ENCODE assay signal across 13 cellular contexts in genomic region chr9:6226696-6227095, GRCh38. TPM values are rescaled to one million over a fixed set of nuclear protein-coding genes. Genes with fewer than 3 reads are reported as not detected.
DNase-seq lines count a peak whose midpoint lies in the region; ATAC-seq and TF ChIP-seq lines count a peak whose summit lies in the region.
"Had no signal": no experiment of that assay in that cellular context is flagged by ENCODE, and none has a peak within 500 bp of the region (broad histone marks: within the 10 kb centered on the region; RNA-seq: fewer than 3 reads in every experiment).

No MANE protein-coding gene starts in this region.

- H3K36me3 ChIP-seq in breast epithelium = no peaks in the 10 kb centered on the region

- CTCF ChIA-PET in MCF 10A (lab: Yijun Ruan, JAX) = no interaction called here

- TF ChIP-seq POLR2A in breast epithelium (IDR thresholded peaks at IDR 0.05) = no peak

- TF ChIP-seq CTCF in MCF 10A (IDR thresholded peaks at IDR 0.05; ENCODE audit: unreplicated experiment) (no peak), breast epithelium (IDR thresholded peaks at IDR 0.05) (no peak), cardiac fibroblast (IDR thresholded peaks at IDR 0.05; ENCODE audit: low read depth, low read length) (no peak)

- POLR2A ChIA-PET in MCF 10A (lab: Yijun Ruan, JAX) = interaction anchor here (1.5 to 3.0 kb wide), 4 partner anchors 9 to 46 kb away, joined by 3 to 11 read pairs (median 6); partner anchors contain the start of gene IL33

- H3K36me3 Mint-ChIP-seq in MCF 10A (ENCODE audit: insufficient read depth, unreplicated experiment) = no peaks in the 10 kb centered on the region
- H3K36me3 Mint-ChIP-seq: activated naive CD8-positive, alpha-beta T cell treated with anti-CD3 and anti-CD28 coated beads, Interleukin-2, amount 10 ng/mL, durations not matched to agents 7 days and 5 days had no signal

- no peaks in the 10 kb centered on the region for H3K27me3 ChIP-seq in breast epithelium

- H3K4me3 ChIP-seq in breast epithelium (no peak overlapping the region), cardiac fibroblast (replicated peaks in 1 of 2; ENCODE audit: low read depth in 2 of 2, low read length in 2 of 2) (no peak overlapping the region)

- peak; percentile 59 for DNase-seq in MCF 10A (ENCODE audit: unreplicated experiment)
- no peak for DNase-seq in breast epithelium (ENCODE audit: low spot score in 2 of 2)
- peak; percentile 62 to 87 for DNase-seq in cardiac fibroblast (ENCODE audit: low read depth in 2 of 2)
- peak; percentile 75 for DNase-seq in iris pigment epithelial cell (ENCODE audit: low read depth)
- DNase-seq in LoVo (ENCODE audit: low spot score) = no peak
- no peak for DNase-seq in stimulated activated naive CD4-positive, alpha-beta T cell (lab: John Stamatoyannopoulos, UW)
- no peak for DNase-seq in activated CD8-positive, alpha-beta memory T cell treated with anti-CD3 and anti-CD28 coated beads, Interleukin-2, amount 50 U/mL, for 4 hours
- DNase-seq: activated CD4-positive, CD25-positive, alpha-beta regulatory T cell; activated naive CD8-positive, alpha-beta T cell treated with anti-CD3 and anti-CD28 coated beads, Interleukin-2, amount 10 ng/mL, durations not matched to agents 7 days and 5 days; stimulated activated CD4-positive, alpha-beta T cell treated with anti-CD3 and anti-CD28 coated beads, Interleukin-12 subunit alpha, Interleukin-12 subunit beta, amount 100 ng/mL, for 4 hours; SW 1271 had no signal

- peaks cover 13% of the 10 kb centered on the region for H3K4me1 Mint-ChIP-seq in MCF 10A (ENCODE audit: insufficient read depth, unreplicated experiment)
- H3K4me1 Mint-ChIP-seq: activated naive CD8-positive, alpha-beta T cell treated with anti-CD3 and anti-CD28 coated beads, Interleukin-2, amount 10 ng/mL, durations not matched to agents 7 days and 5 days had no signal

- no peaks in the 10 kb centered on the region for H3K27me3 Mint-ChIP-seq in MCF 10A (ENCODE audit: insufficient read depth, unreplicated experiment)

- no TSS peak for BruUV-seq in MCF 10A (replicated peaks; lab: Mats Ljungman, UMichigan)

- H3K4me3 Mint-ChIP-seq in MCF 10A (ENCODE audit: unreplicated experiment) = no peak overlapping the region
- H3K4me3 Mint-ChIP-seq: activated naive CD8-positive, alpha-beta T cell treated with anti-CD3 and anti-CD28 coated beads, Interleukin-2, amount 10 ng/mL, durations not matched to agents 7 days and 5 days had no signal

- no peaks in the 10 kb centered on the region for H3K9me3 Mint-ChIP-seq in MCF 10A (ENCODE audit: unreplicated experiment)
- H3K9me3 Mint-ChIP-seq: activated naive CD8-positive, alpha-beta T cell treated with anti-CD3 and anti-CD28 coated beads, Interleukin-2, amount 10 ng/mL, durations not matched to agents 7 days and 5 days had no signal

- H3K27ac Mint-ChIP-seq in MCF 10A (ENCODE audit: low read depth, unreplicated experiment) = no peak overlapping the region
- H3K27ac Mint-ChIP-seq: activated naive CD8-positive, alpha-beta T cell treated with anti-CD3 and anti-CD28 coated beads, Interleukin-2, amount 10 ng/mL, durations not matched to agents 7 days and 5 days had no signal

- H3K27ac ChIP-seq in breast epithelium = no peak overlapping the region

- ATAC-seq in HG02798 (IDR thresholded peaks at IDR 0.05; ENCODE audit: poor library complexity, unreplicated experiment) = no peak
- ATAC-seq: left lobe of liver had no signal

- no peaks in the 10 kb centered on the region for H3K9me3 ChIP-seq in breast epithelium

- intact Hi-C loops in MCF 10A (cut with micrococcal nuclease) (no loop called here), breast epithelium (cut with DNase I; ENCODE audit: low total_unique reads) (no loop called here)

- peaks cover 4 to 10% of the 10 kb centered on the region in 2 donors for H3K4me1 ChIP-seq in breast epithelium

RNA-seq across cellular contexts. Expression of gene IL33, which starts 11.1 kb away (rescaled TPM):
- total RNA-seq in MCF 10A (2022) (not detected in 2 replicates), breast epithelium (10 to 100 TPM; 11.7 to 29.2 (median 12.4) TPM)
- total RNA-seq: activated naive CD8-positive, alpha-beta T cell treated with anti-CD3 and anti-CD28 coated beads, Interleukin-2, amount 10 ng/mL, durations not matched to agents 7 days and 5 days had no signal

Comparison
In these comparisons a context has a peak if more than half of its experiments do, and no peak if none do; other contexts are left out.
1. DNase-seq: peak in MCF 10A (single experiment), cardiac fibroblast (2 of 2) and iris pigment epithelial cell (single experiment); none in breast epithelium (0 of 2), LoVo (single experiment), stimulated activated naive CD4-positive, alpha-beta T cell (0 of 6) and activated CD8-positive, alpha-beta memory T cell treated with anti-CD3 and anti-CD28 coated beads, Interleukin-2, amount 50 U/mL, for 4 hours (single experiment).
2. RNA of gene IL33, which starts 11.1 kb away (total RNA-seq): 11.7 to 29.2 TPM in breast epithelium; not detected in MCF 10A; every median in the first group is over 10 times any median in the second.